Comparison of ENCODE assay signal across 17 cellular contexts in genomic region chr5:31049461-31049860, GRCh38.
DNase-seq lines count a peak whose midpoint lies in the region; ATAC-seq, FAIRE-seq and TF ChIP-seq lines count a peak whose summit lies in the region.
"Had no signal": no experiment of that assay in that cellular context is flagged by ENCODE, and none has a peak within 500 bp of the region (broad histone marks: within the 10 kb centered on the region; RNA-seq: fewer than 3 reads in every experiment).

No MANE protein-coding gene starts in this region.

- H3K27ac Mint-ChIP-seq in GM23338 (peak overlapping the region; percentile 54), nephron (peak overlapping the region; percentile 11 to 55 (median 27))
- H3K27ac Mint-ChIP-seq in activated CD4-positive, alpha-beta T cell treated with anti-CD3 and anti-CD28 coated beads, Interleukin-2, amount 10 ng/mL, durations not matched to agents 24 days and 14 days: no peak overlapping the region
- H3K27ac Mint-ChIP-seq: CD4-positive, alpha-beta memory T cell had no signal

- no peaks in the 10 kb centered on the region for H3K79me2 ChIP-seq in GM23338 (replicated peaks; ENCODE audit: insufficient read depth)

- WGBS in HUES64: 73% methylated on average over 3 of the region's 3 CpGs
- WGBS in body of pancreas, 2 donors: 21 to 36% methylated on average over 3 of the region's 3 CpGs

- H3K9ac ChIP-seq in HUES64 (ENCODE audit: low read depth, low read length): no peak overlapping the region

- peaks cover 3% of the 10 kb centered on the region; the same call in 1 of the 2 replicates for H3K9me3 ChIP-seq in HUES64 (ENCODE audit: insufficient read depth, low read depth, low read length)
- no peaks in the 10 kb centered on the region for H3K9me3 ChIP-seq in body of pancreas
- H3K9me3 ChIP-seq: A549, BE2C had no signal

- no peaks in the 10 kb centered on the region for H3F3A ChIP-seq in GM23338 (replicated peaks; ENCODE audit: low read depth)

- H3K27me3 ChIP-seq in GM23338 (ENCODE audit: insufficient read depth): no peaks in the 10 kb centered on the region
- H3K27me3 ChIP-seq in HUES64 (ENCODE audit: insufficient read depth, low read length): no peaks in the 10 kb centered on the region
- H3K27me3 ChIP-seq in bronchial epithelial cell (ENCODE audit: control insufficient read depth, insufficient read depth, low read length): no peaks in the 10 kb centered on the region
- H3K27me3 ChIP-seq in body of pancreas: no peaks in the 10 kb centered on the region
- H3K27me3 ChIP-seq: BE2C had no signal

- no peak for DNase-seq in GM23338 (ENCODE audit: low spot score)
- peak; percentile 54 for DNase-seq in bronchial epithelial cell (ENCODE audit: low read depth)
- no peak for DNase-seq in body of pancreas
- no peak for DNase-seq in activated CD4-positive, alpha-beta T cell treated with anti-CD3 and anti-CD28 coated beads, Interleukin-2, amount 10 ng/mL, durations not matched to agents 24 days and 14 days
- DNase-seq: BE2C; CD4-positive, alpha-beta memory T cell; DND-41; GDM1 had no signal

- no peak overlapping the region for H3K4me3 Mint-ChIP-seq in GM23338
- no peak overlapping the region for H3K4me3 Mint-ChIP-seq in nephron
- no peak overlapping the region for H3K4me3 Mint-ChIP-seq in activated CD4-positive, alpha-beta T cell treated with anti-CD3 and anti-CD28 coated beads, Interleukin-2, amount 10 ng/mL, durations not matched to agents 24 days and 14 days
- H3K4me3 Mint-ChIP-seq: CD4-positive, alpha-beta memory T cell had no signal

- H3K4me1 ChIP-seq in GM23338 (ENCODE audit: insufficient read depth): peaks cover 37% of the 10 kb centered on the region
- peaks cover 50% of the 10 kb centered on the region for H3K4me1 ChIP-seq in HUES64 (ENCODE audit: insufficient read depth, low read length)
- H3K4me1 ChIP-seq in body of pancreas: peaks cover 26% of the 10 kb centered on the region
- H3K4me1 ChIP-seq: A549 had no signal

- H3K4me3 ChIP-seq in GM23338: no peak overlapping the region
- no peak overlapping the region for H3K4me3 ChIP-seq in HUES64 (ENCODE audit: low read length)
- no peak overlapping the region for H3K4me3 ChIP-seq in bronchial epithelial cell (ENCODE audit: low read depth, low read length)
- no peak overlapping the region for H3K4me3 ChIP-seq in body of pancreas
- H3K4me3 ChIP-seq: A549 had no signal

- TF ChIP-seq CTCF in GM23338 (conservative IDR thresholded peaks at IDR 0.05; ENCODE audit: low read depth in 2 of 2) (no peak), bronchial epithelial cell (IDR thresholded peaks at IDR 0.05; ENCODE audit: insufficient read depth, low read length, severe bottlenecking) (no peak), nephron (IDR thresholded peaks at IDR 0.05; ENCODE audit: unreplicated experiment in 3 of 3) (no peak), body of pancreas (IDR thresholded peaks at IDR 0.05) (no peak)

- H3K9me3 Mint-ChIP-seq in GM23338: no peaks in the 10 kb centered on the region
- no peaks in the 10 kb centered on the region for H3K9me3 Mint-ChIP-seq in nephron
- no peaks in the 10 kb centered on the region for H3K9me3 Mint-ChIP-seq in activated CD4-positive, alpha-beta T cell treated with anti-CD3 and anti-CD28 coated beads, Interleukin-2, amount 10 ng/mL, durations not matched to agents 24 days and 14 days

- no peaks in the 10 kb centered on the region for H3K27me3 Mint-ChIP-seq in GM23338 (ENCODE audit: insufficient read depth, low read depth, poor library complexity)
- no peaks in the 10 kb centered on the region for H3K27me3 Mint-ChIP-seq in nephron (ENCODE audit: low read depth)
- H3K27me3 Mint-ChIP-seq in activated CD4-positive, alpha-beta T cell treated with anti-CD3 and anti-CD28 coated beads, Interleukin-2, amount 10 ng/mL, durations not matched to agents 24 days and 14 days: no peaks in the 10 kb centered on the region
- H3K27me3 Mint-ChIP-seq: CD4-positive, alpha-beta memory T cell had no signal

- TF ChIP-seq POLR2A in body of pancreas (IDR thresholded peaks at IDR 0.05): no peak

- H3K9me2 ChIP-seq in GM23338 (ENCODE audit: insufficient read depth): no peaks in the 10 kb centered on the region; the same call in 1 of the 2 replicates

- no peak for ATAC-seq in GM23338
- ATAC-seq in body of pancreas: no peak
- no peak for ATAC-seq in GM18909 (IDR thresholded peaks at IDR 0.05; ENCODE audit: poor library complexity, unreplicated experiment)
- ATAC-seq: A549, HCT116, HepG2 had no signal

- peak overlapping the region; percentile 63 for H3K4me2 ChIP-seq in GM23338
- H3K4me2 ChIP-seq: A549 had no signal

- H3K36me3 Mint-ChIP-seq in GM23338 (ENCODE audit: low read depth): no peaks in the 10 kb centered on the region
- no peaks in the 10 kb centered on the region for H3K36me3 Mint-ChIP-seq in nephron (ENCODE audit: low read depth)
- no peaks in the 10 kb centered on the region for H3K36me3 Mint-ChIP-seq in activated CD4-positive, alpha-beta T cell treated with anti-CD3 and anti-CD28 coated beads, Interleukin-2, amount 10 ng/mL, durations not matched to agents 24 days and 14 days (ENCODE audit: low read depth)
- H3K36me3 Mint-ChIP-seq: CD4-positive, alpha-beta memory T cell had no signal

- no peaks in the 10 kb centered on the region for H4K20me1 ChIP-seq in GM23338 (replicated peaks; ENCODE audit: insufficient read depth)

- 0 out of 2 replicates have a peak overlapping the region, but pooled peaks have one; percentile 8 for H2AFZ ChIP-seq in GM23338

- H3K36me3 ChIP-seq in GM23338 (ENCODE audit: insufficient read depth) (no peaks in the 10 kb centered on the region), HUES64 (ENCODE audit: insufficient read depth, low read length) (no peaks in the 10 kb centered on the region), bronchial epithelial cell (ENCODE audit: control insufficient read depth, insufficient read depth, low read length) (no peaks in the 10 kb centered on the region), body of pancreas (replicated peaks in 1 of 2; ENCODE audit: insufficient read depth in 1 of 2, low read depth in 2 of 2) (no peaks in the 10 kb centered on the region)
- H3K36me3 ChIP-seq: BE2C had no signal

- no peak overlapping the region for H3K27ac ChIP-seq in GM23338 (ENCODE audit: low read depth)
- H3K27ac ChIP-seq in HUES64 (ENCODE audit: low read depth, low read length): peak overlapping the region; percentile 19; the same call in 1 of the 2 replicates
- no peak overlapping the region for H3K27ac ChIP-seq in body of pancreas
- H3K27ac ChIP-seq: A549, C4-2B had no signal

- H3K4me1 Mint-ChIP-seq in GM23338 (peaks cover 38% of the 10 kb centered on the region), nephron (peaks cover 24% of the 10 kb centered on the region)
- no peaks in the 10 kb centered on the region for H3K4me1 Mint-ChIP-seq in activated CD4-positive, alpha-beta T cell treated with anti-CD3 and anti-CD28 coated beads, Interleukin-2, amount 10 ng/mL, durations not matched to agents 24 days and 14 days
- H3K4me1 Mint-ChIP-seq: CD4-positive, alpha-beta memory T cell had no signal

- FAIRE-seq in bronchial epithelial cell (lab: Jason Lieb, UNC): no peak
- FAIRE-seq: A549, GM12892, GM19239, HepG2 had no signal

- intact Hi-C loops in body of pancreas (cut with DNase I): no loop called here
- intact Hi-C loops in activated CD4-positive, alpha-beta T cell treated with anti-CD3 and anti-CD28 coated beads, Interleukin-2, amount 10 ng/mL, durations not matched to agents 24 days and 14 days (cut with micrococcal nuclease): no loop called here

TF ChIP-seq in GM23338, 12 proteins besides CTCF, POLR2A, EP300 and RAD21 (continues in another document):
- TF ChIP-seq POLR2AphosphoS5 (IDR thresholded peaks at IDR 0.05; ENCODE audit: low read depth): no peak
- TF ChIP-seq ETS1 (IDR thresholded peaks at IDR 0.05): no peak
- TF ChIP-seq NANOG (IDR thresholded peaks at IDR 0.05; ENCODE audit: borderline replicate concordance): no peak
- TF ChIP-seq ZNF114 (CRISPR knock-in tag; IDR thresholded peaks at IDR 0.05): no peak
- TF ChIP-seq REST (IDR thresholded peaks at IDR 0.05; ENCODE audit: unreplicated experiment): no peak
- no peak for TF ChIP-seq CREB1 (CRISPR knock-in tag; IDR thresholded peaks at IDR 0.05; ENCODE audit: low read depth)
- no peak for TF ChIP-seq JUNB (IDR thresholded peaks at IDR 0.05; ENCODE audit: unreplicated experiment)
- no peak for TF ChIP-seq STAT1 (IDR thresholded peaks at IDR 0.05; ENCODE audit: unreplicated experiment)
- TF ChIP-seq EZH2 (IDR thresholded peaks at IDR 0.05; ENCODE audit: low read depth, unreplicated experiment): no peak
- TF ChIP-seq EZH2phosphoT487 (IDR thresholded peaks at IDR 0.05; ENCODE audit: unreplicated experiment): no peak
